8 cellular contexts compared by ENCODE assay signal in the genomic region with DNA sequence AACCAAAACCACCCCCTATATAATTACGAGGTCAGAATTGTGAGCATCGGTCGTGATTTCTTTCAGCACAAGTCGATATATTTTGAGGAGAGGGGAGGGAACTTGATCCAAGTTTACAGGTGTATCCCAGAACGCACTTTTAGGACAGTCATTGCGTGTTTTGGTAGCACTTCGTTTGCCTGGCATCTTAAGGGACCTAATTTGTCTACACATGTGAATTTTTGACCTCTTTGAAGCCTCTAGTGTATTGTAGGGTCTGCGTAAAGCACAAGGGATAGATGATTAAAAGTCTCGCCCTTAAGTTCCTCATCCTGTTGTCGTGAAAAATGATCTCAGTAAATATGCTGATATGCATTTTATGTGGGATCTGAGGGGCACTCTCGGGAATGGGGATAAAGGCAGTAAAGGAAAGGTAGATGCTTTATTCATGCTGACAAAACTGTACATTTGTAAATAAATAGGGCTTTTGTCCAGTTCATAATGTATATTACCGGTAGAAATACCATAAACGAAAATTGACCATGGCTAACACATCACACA. TPM values are rescaled to one million over a fixed set of nuclear protein-coding genes. Genes with fewer than 3 reads are reported as not detected.
DNase-seq lines count a peak whose midpoint lies in the region; ATAC-seq and TF ChIP-seq lines count a peak whose summit lies in the region.

No MANE protein-coding gene starts in this region.

- peak overlapping the region; percentile 63 for H3K27ac Mint-ChIP-seq in activated naive CD4-positive, alpha-beta T cell treated with anti-CD3 and anti-CD28 coated beads, Interleukin-2, amount 10 ng/mL, durations not matched to agents 7 days and 5 days

- H3K4me3 ChIP-seq in lower leg skin (ENCODE audit: low read depth, poor library complexity, severe bottlenecking) (peak overlapping the region; percentile 73), upper lobe of left lung (peak overlapping the region; percentile 67 to 95 (median 80))

- peaks cover 6 to 18% (median 10%) of the 10 kb centered on the region in 4 donors for H3K4me1 ChIP-seq in upper lobe of left lung

- TF ChIP-seq EP300 in upper lobe of left lung (IDR thresholded peaks at IDR 0.05): no peak

- 25 to 34% methylated on average over 13 of the region's 13 CpGs for WGBS in lower leg skin, 2 donors
- WGBS in upper lobe of left lung, 2 donors: 51 to 57% methylated on average over 13 of the region's 13 CpGs

- H3K27ac ChIP-seq in angular gyrus (ENCODE audit: low read depth, low read length) (peak overlapping the region; percentile 72), upper lobe of left lung (peak overlapping the region in 2 of 4 donors; percentile 2 to 33)

- CTCF ChIA-PET in activated naive CD4-positive, alpha-beta T cell treated with anti-CD3 and anti-CD28 coated beads, Interleukin-2, amount 10 ng/mL, durations not matched to agents 7 days and 5 days (lab: Charles Lee): interaction anchor here (0.8 to 2.3 kb wide), 2 partner anchors 12 to 122 kb away, joined by 3 to 5 read pairs; no protein-coding TSS in a partner anchor

- H3K9me3 ChIP-seq in upper lobe of left lung: no peaks in the 10 kb centered on the region

- TF ChIP-seq POLR2A in lower leg skin (IDR thresholded peaks at IDR 0.05) (no peak), upper lobe of left lung (IDR thresholded peaks at IDR 0.05) (no peak)

- no peaks in the 10 kb centered on the region for H3K27me3 ChIP-seq in upper lobe of left lung

- intact Hi-C loops in lower leg skin (cut with DNase I; ENCODE audit: low total_unique reads): no loop called here

- peak overlapping the region; percentile 86 for H3K4me3 Mint-ChIP-seq in activated naive CD4-positive, alpha-beta T cell treated with anti-CD3 and anti-CD28 coated beads, Interleukin-2, amount 10 ng/mL, durations not matched to agents 7 days and 5 days

- no peaks in the 10 kb centered on the region for H3K36me3 Mint-ChIP-seq in activated naive CD4-positive, alpha-beta T cell treated with anti-CD3 and anti-CD28 coated beads, Interleukin-2, amount 10 ng/mL, durations not matched to agents 7 days and 5 days

- peaks cover 23% of the 10 kb centered on the region for H3K4me1 Mint-ChIP-seq in activated naive CD4-positive, alpha-beta T cell treated with anti-CD3 and anti-CD28 coated beads, Interleukin-2, amount 10 ng/mL, durations not matched to agents 7 days and 5 days

- DNase-seq in activated naive CD4-positive, alpha-beta T cell treated with anti-CD3 and anti-CD28 coated beads, Interleukin-2, amount 10 ng/mL, durations not matched to agents 7 days and 5 days: no peak
- DNase-seq in activated naive CD4-positive, alpha-beta T cell treated with anti-CD3 and anti-CD28 coated beads, Interleukin-2, amount 50 U/mL, for 16 hours: no peak
- no peak for DNase-seq in lower leg skin (ENCODE audit: low spot score in 2 of 2)
- no peak for DNase-seq in upper lobe of left lung
- DNase-seq in stimulated activated CD4-positive, alpha-beta T cell treated with anti-CD3 and anti-CD28 coated beads, Interleukin-4, amount 100 ng/mL, for 4 hours: no peak
- no peak for DNase-seq in Kasumi-1 (lab: John Stamatoyannopoulos, UW)
- DNase-seq in D341Med (ENCODE audit: low spot score): no peak

- no peak for TF ChIP-seq CTCF in lower leg skin (IDR thresholded peaks at IDR 0.05)
- TF ChIP-seq CTCF in upper lobe of left lung (IDR thresholded peaks at IDR 0.05): no peak

- peaks cover 0 to 7% (median 0%) of the 10 kb centered on the region in 4 donors for H3K36me3 ChIP-seq in upper lobe of left lung

- no peak for ATAC-seq in upper lobe of left lung (ENCODE audit: low FRiP score in 2 of 2)

- no peaks in the 10 kb centered on the region for H3K27me3 Mint-ChIP-seq in activated naive CD4-positive, alpha-beta T cell treated with anti-CD3 and anti-CD28 coated beads, Interleukin-2, amount 10 ng/mL, durations not matched to agents 7 days and 5 days

- no peaks in the 10 kb centered on the region for H3K9me3 Mint-ChIP-seq in activated naive CD4-positive, alpha-beta T cell treated with anti-CD3 and anti-CD28 coated beads, Interleukin-2, amount 10 ng/mL, durations not matched to agents 7 days and 5 days

RNA-seq across cellular contexts. Expression of gene CCDC34, which starts 0.6 kb away (rescaled TPM):
- 1 to 10 TPM; 3.2 to 5.9 (median 4.6) TPM for total RNA-seq in lower leg skin
- total RNA-seq in upper lobe of left lung: 1 to 10 TPM in 4 of 6 donors, under 1 TPM in 1, not detected in 1; 1.00 to 6.4 (median 1.6) TPM
